In the genomic region with DNA sequence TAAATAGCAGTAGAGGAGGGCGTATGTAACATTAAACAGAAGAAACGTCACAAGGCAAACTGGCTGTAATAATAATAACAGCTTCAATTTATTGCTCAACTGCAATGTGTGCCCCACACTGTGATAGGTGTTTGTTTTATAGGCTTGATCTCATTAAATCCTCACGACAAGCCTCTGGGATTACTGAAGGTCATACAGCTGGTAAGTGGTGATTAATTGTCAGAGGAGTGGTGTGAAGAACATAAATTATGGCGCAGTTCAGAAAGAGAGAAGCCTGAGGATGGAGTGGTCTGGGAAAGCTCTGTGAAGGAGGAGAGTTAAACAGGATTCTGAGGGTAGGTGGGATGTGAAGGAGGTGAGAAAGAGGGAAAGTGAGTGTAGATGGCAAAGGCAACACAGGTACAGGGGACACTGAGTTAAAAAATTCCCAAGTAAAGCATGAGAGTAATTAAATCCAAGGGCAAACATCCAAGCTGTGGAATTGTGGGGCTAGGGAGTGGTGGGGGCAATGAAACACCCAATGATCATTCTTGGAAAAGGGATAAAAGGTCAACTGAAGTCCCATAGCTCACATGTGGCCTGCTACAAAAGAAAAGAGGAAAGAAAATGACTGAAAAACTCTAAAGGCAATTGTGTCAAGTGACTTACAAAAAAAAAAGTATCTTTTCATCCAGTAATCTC, we compare ENCODE assay signal across 16 cellular contexts. TPM values are rescaled to one million over a fixed set of nuclear protein-coding genes. Genes with fewer than 3 reads are reported as not detected.
DNase-seq lines count a peak whose midpoint lies in the region; ATAC-seq, FAIRE-seq and TF ChIP-seq lines count a peak whose summit lies in the region.
"Had no signal": no experiment of that assay in that cellular context is flagged by ENCODE, and none has a peak within 500 bp of the region (broad histone marks: within the 10 kb centered on the region; RNA-seq: fewer than 3 reads in every experiment).

No MANE protein-coding gene starts in this region.

- TF ChIP-seq EP300 in K562 (IDR thresholded peaks at IDR 0.05; ENCODE audit: low read length) = no peak

- no peaks in the 10 kb centered on the region for H3K9me1 ChIP-seq in K562 (ENCODE audit: control insufficient read depth, insufficient read depth, low read length)

- no peaks in the 10 kb centered on the region for H3K4me1 ChIP-seq in K562 (replicated peaks in 1 of 2; ENCODE audit: control insufficient read depth in 2 of 2, insufficient read depth in 2 of 2, low read length in 2 of 2)
- H3K4me1 ChIP-seq: prostate gland had no signal

- TF ChIP-seq POLR2A in K562 (conservative IDR thresholded peaks at IDR 0.05) = no peak

- H3K9me3 ChIP-seq in K562 (replicated peaks; ENCODE audit: control insufficient read depth, insufficient read depth, low read depth, low read length) = peaks cover 3% of the 10 kb centered on the region; the same call in 1 of the 2 replicates
- H3K9me3 ChIP-seq: prostate gland had no signal

- in situ Hi-C loops in K562 (cut with MboI) = no loop called here

- H2AFZ ChIP-seq in K562 (ENCODE audit: low read depth, low read length) = no peak overlapping the region

- DNase-seq in NCI-H1436 (lab: John Stamatoyannopoulos, UW) (peak; percentile 13), NCI-H1436 treated with DMSO at 0.1 percent for 48 hours (lab: John Stamatoyannopoulos, UW) (no peak), NCI-H510A (lab: John Stamatoyannopoulos, UW) (peak; percentile 42), K562 (ENCODE audit: extremely low read depth in 1 of 4, low spot score in 3 of 4) (no peak), retinal pigment epithelial cell (ENCODE audit: low read depth) (peak; percentile 36), substantia nigra (lab: John Stamatoyannopoulos, UW) (no peak), left cardiac atrium (no peak)
- DNase-seq: 8988T; activated CD4-positive, alpha-beta T cell treated with anti-CD3 and anti-CD28 coated beads, Interleukin-2, amount 50 U/mL, for 1 hour; activated naive CD4-positive, alpha-beta T cell; GF-D8; stimulated activated CD4-positive, alpha-beta T cell treated with anti-CD3 and anti-CD28 coated beads, Interleukin-4, amount 100 ng/mL, for 24 hours had no signal

- TF ChIP-seq RAD21 in K562 (CRISPR knock-in tag; conservative IDR thresholded peaks at IDR 0.05 in 1 of 2, IDR thresholded peaks at IDR 0.05 in 1 of 2) = no peak

- no peaks in the 10 kb centered on the region for H3K79me2 ChIP-seq in K562 (ENCODE audit: control insufficient read depth, insufficient read depth, low read length)

- no TSS peak for BruUV-seq in K562 (replicated peaks; lab: Mats Ljungman, UMichigan)

- intact Hi-C loops in K562 (cut with micrococcal nuclease) (no loop called here), left cardiac atrium (cut with DNase I) (no loop called here)

- no peak overlapping the region for H3K27ac ChIP-seq in K562 (ENCODE audit: extremely low read depth, low read depth, low read length)
- H3K27ac ChIP-seq in substantia nigra (ENCODE audit: low read depth, low read length, poor library complexity, severe bottlenecking) = no peak overlapping the region
- H3K27ac ChIP-seq: prostate gland, RWPE1 had no signal

- no peak overlapping the region for H3K4me2 ChIP-seq in K562 (ENCODE audit: insufficient read depth, low read length)
- H3K4me2 ChIP-seq: smooth muscle cell had no signal

- no peak for FAIRE-seq in K562 (lab: Jason Lieb, UNC)

- WGBS in K562 (ENCODE audit: insufficient coverage, low coverage, missing lambda C conversion rate) = 0% methylated on average over 4 of the region's 4 CpGs

- POLR2A ChIA-PET in K562 (lab: Yijun Ruan, JAX) = interaction anchor here (1.1 kb wide), 1 partner anchor 16 kb away, joined by 4 read pairs; a partner anchor contains a TSS

- H3K4me3 ChIP-seq in K562 (no peak overlapping the region), retinal pigment epithelial cell (ENCODE audit: low read length) (no peak overlapping the region)
- H3K4me3 ChIP-seq: prostate gland, smooth muscle cell had no signal

- H3K27me3 ChIP-seq in K562 (ENCODE audit: control insufficient read depth in 2 of 2, insufficient read depth in 2 of 2, low read length in 2 of 2) = peaks cover 5 to 16% of the 10 kb centered on the region in 2 experiments

- no peak overlapping the region for H3K9ac ChIP-seq in K562 (ENCODE audit: insufficient read depth in 1 of 2, low read depth in 2 of 2, low read length in 2 of 2)

- TF ChIP-seq CTCF in K562 (IDR thresholded peaks at IDR 0.05 in 2 of 3, conservative IDR thresholded peaks at IDR 0.05 in 1 of 3; ENCODE audit: insufficient read depth in 2 of 3, low read depth in 1 of 3, low read length in 3 of 3) = no peak
- TF ChIP-seq CTCF in retinal pigment epithelial cell (conservative IDR thresholded peaks at IDR 0.05; ENCODE audit: low read depth, low read length) = no peak

- no peaks in the 10 kb centered on the region for H4K20me1 ChIP-seq in K562 (replicated peaks; ENCODE audit: control insufficient read depth, insufficient read depth, low read length)

- no peaks in the 10 kb centered on the region for H3K36me3 ChIP-seq in K562 (ENCODE audit: control insufficient read depth, insufficient read depth, low read length)
- H3K36me3 ChIP-seq: prostate gland had no signal

- CTCF ChIA-PET in K562 (lab: Yijun Ruan, JAX; ENCODE audit: low intra/inter-chr PET ratio) = no interaction called here

- no peak for ATAC-seq in K562
- no peak for ATAC-seq in HG03469 (IDR thresholded peaks at IDR 0.05; ENCODE audit: unreplicated experiment)
- ATAC-seq in left cardiac atrium = no peak

TF ChIP-seq in K562, 482 proteins besides CTCF, POLR2A, EP300 and RAD21:
- TF ChIP-seq, protein P1, sequence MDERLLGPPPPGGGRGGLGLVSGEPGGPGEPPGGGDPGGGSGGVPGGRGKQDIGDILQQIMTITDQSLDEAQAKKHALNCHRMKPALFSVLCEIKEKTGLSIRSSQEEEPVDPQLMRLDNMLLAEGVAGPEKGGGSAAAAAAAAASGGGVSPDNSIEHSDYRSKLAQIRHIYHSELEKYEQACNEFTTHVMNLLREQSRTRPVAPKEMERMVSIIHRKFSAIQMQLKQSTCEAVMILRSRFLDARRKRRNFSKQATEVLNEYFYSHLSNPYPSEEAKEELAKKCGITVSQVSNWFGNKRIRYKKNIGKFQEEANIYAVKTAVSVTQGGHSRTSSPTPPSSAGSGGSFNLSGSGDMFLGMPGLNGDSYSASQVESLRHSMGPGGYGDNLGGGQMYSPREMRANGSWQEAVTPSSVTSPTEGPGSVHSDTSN (CRISPR knock-in tag; IDR thresholded peaks at IDR 0.05; ENCODE audit: low read depth) = no peak
- TF ChIP-seq, protein P1 (tag; conservative IDR thresholded peaks at IDR 0.05; ENCODE audit: low read depth) = peak; percentile 50; the same call in 1 of the 2 replicates
- TF ChIP-seq, protein P2, sequence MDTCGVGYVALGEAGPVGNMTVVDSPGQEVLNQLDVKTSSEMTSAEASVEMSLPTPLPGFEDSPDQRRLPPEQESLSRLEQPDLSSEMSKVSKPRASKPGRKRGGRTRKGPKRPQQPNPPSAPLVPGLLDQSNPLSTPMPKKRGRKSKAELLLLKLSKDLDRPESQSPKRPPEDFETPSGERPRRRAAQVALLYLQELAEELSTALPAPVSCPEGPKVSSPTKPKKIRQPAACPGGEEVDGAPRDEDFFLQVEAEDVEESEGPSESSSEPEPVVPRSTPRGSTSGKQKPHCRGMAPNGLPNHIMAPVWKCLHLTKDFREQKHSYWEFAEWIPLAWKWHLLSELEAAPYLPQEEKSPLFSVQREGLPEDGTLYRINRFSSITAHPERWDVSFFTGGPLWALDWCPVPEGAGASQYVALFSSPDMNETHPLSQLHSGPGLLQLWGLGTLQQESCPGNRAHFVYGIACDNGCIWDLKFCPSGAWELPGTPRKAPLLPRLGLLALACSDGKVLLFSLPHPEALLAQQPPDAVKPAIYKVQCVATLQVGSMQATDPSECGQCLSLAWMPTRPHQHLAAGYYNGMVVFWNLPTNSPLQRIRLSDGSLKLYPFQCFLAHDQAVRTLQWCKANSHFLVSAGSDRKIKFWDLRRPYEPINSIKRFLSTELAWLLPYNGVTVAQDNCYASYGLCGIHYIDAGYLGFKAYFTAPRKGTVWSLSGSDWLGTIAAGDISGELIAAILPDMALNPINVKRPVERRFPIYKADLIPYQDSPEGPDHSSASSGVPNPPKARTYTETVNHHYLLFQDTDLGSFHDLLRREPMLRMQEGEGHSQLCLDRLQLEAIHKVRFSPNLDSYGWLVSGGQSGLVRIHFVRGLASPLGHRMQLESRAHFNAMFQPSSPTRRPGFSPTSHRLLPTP (IDR thresholded peaks at IDR 0.05; ENCODE audit: borderline replicate concordance, extremely low read depth, insufficient read length) = no peak
TF ChIP-seq in K562: peak in this region for 1.

RNA-seq across cellular contexts. Expression of a gene that starts 16.5 kb away (rescaled TPM):
- total RNA-seq in K562 (2011; cell fraction: chromatin; rRNA removed; ENCODE audit: low replicate concordance) = 2.8 and 8.7 TPM in 2 replicates
- 1.7 and 2.2 TPM in 2 replicates for total RNA-seq in K562 (2011; cell fraction: nucleolus; rRNA removed)
- 4.0 and 5.0 TPM in 2 replicates for total RNA-seq in K562 (2011; cell fraction: nucleoplasm; rRNA removed)
- total RNA-seq in K562 (2014; rRNA removed) (6.5 and 8.2 TPM in 2 replicates), K562 (2014; rRNA removed; fragmentation: Illumina TruSeq; extraction: Trizol) (12.3 and 13.3 TPM in 2 replicates), K562 (2015; rRNA removed; fragmentation: Illumina TruSeq; extraction: Trizol) (10.4 and 11.3 TPM in 2 replicates), K562 (2021) (10.0 and 10.2 TPM in 2 replicates), left cardiac atrium (10 to 100 TPM in 1 of 2 donors, 1 to 10 TPM in 1; 9.2 to 11.1 TPM)
- polyA plus RNA-seq in K562 (2011; rRNA removed) (3.0 and 4.6 TPM in 2 replicates), K562 (2014; fragmentation: Illumina TruSeq; extraction: Trizol) (10.9 and 11.3 TPM in 2 replicates), K562 (2014; fragmentation: Nextera tagmentation; extraction: Ambion mirVana) (10 to 100 TPM; 10.0 to 12.0 TPM), K562 (2014; rRNA removed) (10.6 and 11.0 TPM in 2 replicates)
- polyA plus RNA-seq in K562 (2011; cell fraction: cytosol; rRNA removed) = 2.0 and 2.9 TPM in 2 replicates
- 1.5 and 2.2 TPM in 2 replicates for polyA plus RNA-seq in K562 (2011; cell fraction: nucleus; rRNA removed)
- 8.0 and 34.3 TPM in 2 replicates for polyA plus RNA-seq in K562 (2012)
- polyA minus RNA-seq in K562 (2011; rRNA and poly(A)+ RNA removed) = 5.2 and 6.8 TPM in 2 replicates
- 1.1 and 3.0 TPM in 2 replicates for polyA minus RNA-seq in K562 (2011; cell fraction: cytosol; rRNA and poly(A)+ RNA removed)
- polyA minus RNA-seq in K562 (2011; cell fraction: nucleus; rRNA and poly(A)+ RNA removed) = 1.9 and 2.4 TPM in 2 replicates

Comparison
In these comparisons a context has a peak if more than half of its experiments do, and no peak if none do; other contexts are left out.
1. DNase-seq: peak in NCI-H1436 (single experiment), NCI-H510A (single experiment) and retinal pigment epithelial cell (single experiment); none in NCI-H1436 treated with DMSO at 0.1 percent for 48 hours (single experiment), K562 (0 of 4), substantia nigra (0 of 49) and left cardiac atrium (single experiment).